ENCODE assay signal across 1 cellular context in the genomic region with DNA sequence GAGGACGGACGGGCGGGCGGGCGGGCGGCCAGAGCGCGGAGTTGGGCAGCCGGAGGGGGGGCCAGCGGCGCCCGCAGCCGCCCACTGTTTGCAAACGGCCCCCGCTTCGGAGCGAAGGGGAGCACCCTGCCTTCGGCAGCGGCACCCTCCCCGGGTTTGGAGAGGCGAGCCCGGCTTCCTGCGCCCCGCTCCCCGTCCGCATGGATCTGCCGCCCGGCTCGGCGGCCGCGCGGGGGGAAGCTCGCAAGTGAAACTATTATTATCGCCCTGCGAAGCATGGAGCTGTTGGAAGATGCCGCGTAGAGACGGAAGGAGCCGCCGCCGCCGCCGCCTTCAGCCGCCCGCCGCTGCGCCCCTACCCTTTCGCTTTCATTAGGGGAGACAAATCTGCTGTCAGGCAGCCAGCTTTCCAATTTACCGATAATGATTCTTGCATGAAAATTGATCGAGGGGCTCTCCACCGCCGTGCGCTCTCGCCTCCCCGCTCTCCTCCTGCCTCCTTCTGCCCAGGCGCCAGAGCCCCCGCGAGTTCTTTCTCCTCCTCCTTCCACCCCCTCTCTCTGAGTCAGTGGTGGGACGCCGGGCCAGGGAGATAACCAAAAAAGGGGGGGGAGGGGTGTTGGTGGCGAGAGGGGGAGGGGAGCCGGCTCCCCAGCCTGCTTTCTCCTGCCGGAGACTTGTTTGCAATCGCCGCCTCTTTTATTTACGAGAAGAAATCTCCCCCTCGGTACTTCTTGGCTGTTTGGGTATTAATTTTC.
TF ChIP-seq lines count a peak whose summit lies in the region.

No MANE protein-coding gene starts in this region.

TF ChIP-seq in HEK293, 187 proteins besides CTCF, POLR2A, EP300 and RAD21 (continued from another document and continues in another):
- TF ChIP-seq, protein P1, sequence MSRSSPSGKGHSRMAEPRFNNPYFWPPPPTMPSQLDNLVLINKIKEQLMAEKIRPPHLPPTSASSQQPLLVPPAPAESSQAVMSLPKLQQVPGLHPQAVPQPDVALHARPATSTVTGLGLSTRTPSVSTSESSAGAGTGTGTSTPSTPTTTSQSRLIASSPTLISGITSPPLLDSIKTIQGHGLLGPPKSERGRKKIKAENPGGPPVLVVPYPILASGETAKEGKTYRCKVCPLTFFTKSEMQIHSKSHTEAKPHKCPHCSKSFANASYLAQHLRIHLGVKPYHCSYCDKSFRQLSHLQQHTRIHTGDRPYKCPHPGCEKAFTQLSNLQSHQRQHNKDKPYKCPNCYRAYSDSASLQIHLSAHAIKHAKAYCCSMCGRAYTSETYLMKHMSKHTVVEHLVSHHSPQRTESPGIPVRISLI (tag by site-specific recombination; IDR thresholded peaks at IDR 0.05): no peak
- TF ChIP-seq ZNF624 (tag by site-specific recombination; IDR thresholded peaks at IDR 0.05) (no peak), OSR2 (tag by site-specific recombination; IDR thresholded peaks at IDR 0.05) (no peak), ZNF792 (tag by site-specific recombination; IDR thresholded peaks at IDR 0.05) (no peak), ZNF654 (tag by site-specific recombination; IDR thresholded peaks at IDR 0.05; ENCODE audit: low read depth) (no peak), OVOL3 (tag by site-specific recombination; IDR thresholded peaks at IDR 0.05) (no peak), ZBTB8A (tag by site-specific recombination; IDR thresholded peaks at IDR 0.05) (peak; percentile 57), ZFP69B (tag by site-specific recombination; IDR thresholded peaks at IDR 0.05) (0 out of 2 replicates have a peak, but pooled peaks have one; percentile 35), SCRT2 (tag by site-specific recombination; IDR thresholded peaks at IDR 0.05) (no peak), IKZF3 (tag by site-specific recombination; IDR thresholded peaks at IDR 0.05) (no peak), HOXD13 (CRISPR knock-in tag; IDR thresholded peaks at IDR 0.05; ENCODE audit: borderline replicate concordance) (no peak), ZNF155 (tag by site-specific recombination; IDR thresholded peaks at IDR 0.05) (no peak), TRIM28 (IDR thresholded peaks at IDR 0.05; ENCODE audit: borderline replicate concordance, low read length) (no peak), GLIS2 (tag by site-specific recombination; IDR thresholded peaks at IDR 0.05) (0 out of 2 replicates have a peak, but pooled peaks have one; percentile 44), ZNF48 (tag by site-specific recombination; IDR thresholded peaks at IDR 0.05) (no peak), GLI4 (tag by site-specific recombination; IDR thresholded peaks at IDR 0.05) (no peak), MZF1 (tag by site-specific recombination; IDR thresholded peaks at IDR 0.05; ENCODE audit: borderline replicate concordance) (0 out of 2 replicates have a peak, but pooled peaks have one; percentile 16), KLF8 (tag by site-specific recombination; IDR thresholded peaks at IDR 0.05) (no peak), HOXC10 (CRISPR knock-in tag; IDR thresholded peaks at IDR 0.05) (no peak), ZNF394 (tag by site-specific recombination; IDR thresholded peaks at IDR 0.05; ENCODE audit: borderline replicate concordance) (no peak), ZNF146 (tag by site-specific recombination; IDR thresholded peaks at IDR 0.05) (no peak), ZNF664 (tag by site-specific recombination; IDR thresholded peaks at IDR 0.05) (no peak), GLI2 (tag by site-specific recombination; IDR thresholded peaks at IDR 0.05; ENCODE audit: borderline replicate concordance, low read depth) (no peak), SP7 (tag by site-specific recombination; IDR thresholded peaks at IDR 0.05) (peak; percentile 43), ZNF16 (tag by site-specific recombination; IDR thresholded peaks at IDR 0.05; ENCODE audit: low read depth) (no peak), ZNF776 (tag by site-specific recombination; IDR thresholded peaks at IDR 0.05; ENCODE audit: borderline replicate concordance) (no peak), ZBTB20 (tag by site-specific recombination; IDR thresholded peaks at IDR 0.05) (no peak; the same call in 1 of the 2 replicates), ZNF404 (tag by site-specific recombination; IDR thresholded peaks at IDR 0.05) (no peak), ZNF747 (tag by site-specific recombination; IDR thresholded peaks at IDR 0.05) (no peak), ZNF133 (tag by site-specific recombination; IDR thresholded peaks at IDR 0.05) (no peak), ZNF791 (tag by site-specific recombination; IDR thresholded peaks at IDR 0.05) (no peak), EGR2 (tag by site-specific recombination; IDR thresholded peaks at IDR 0.05; ENCODE audit: low read depth) (peak; percentile 89)
- TF ChIP-seq, protein P2, sequence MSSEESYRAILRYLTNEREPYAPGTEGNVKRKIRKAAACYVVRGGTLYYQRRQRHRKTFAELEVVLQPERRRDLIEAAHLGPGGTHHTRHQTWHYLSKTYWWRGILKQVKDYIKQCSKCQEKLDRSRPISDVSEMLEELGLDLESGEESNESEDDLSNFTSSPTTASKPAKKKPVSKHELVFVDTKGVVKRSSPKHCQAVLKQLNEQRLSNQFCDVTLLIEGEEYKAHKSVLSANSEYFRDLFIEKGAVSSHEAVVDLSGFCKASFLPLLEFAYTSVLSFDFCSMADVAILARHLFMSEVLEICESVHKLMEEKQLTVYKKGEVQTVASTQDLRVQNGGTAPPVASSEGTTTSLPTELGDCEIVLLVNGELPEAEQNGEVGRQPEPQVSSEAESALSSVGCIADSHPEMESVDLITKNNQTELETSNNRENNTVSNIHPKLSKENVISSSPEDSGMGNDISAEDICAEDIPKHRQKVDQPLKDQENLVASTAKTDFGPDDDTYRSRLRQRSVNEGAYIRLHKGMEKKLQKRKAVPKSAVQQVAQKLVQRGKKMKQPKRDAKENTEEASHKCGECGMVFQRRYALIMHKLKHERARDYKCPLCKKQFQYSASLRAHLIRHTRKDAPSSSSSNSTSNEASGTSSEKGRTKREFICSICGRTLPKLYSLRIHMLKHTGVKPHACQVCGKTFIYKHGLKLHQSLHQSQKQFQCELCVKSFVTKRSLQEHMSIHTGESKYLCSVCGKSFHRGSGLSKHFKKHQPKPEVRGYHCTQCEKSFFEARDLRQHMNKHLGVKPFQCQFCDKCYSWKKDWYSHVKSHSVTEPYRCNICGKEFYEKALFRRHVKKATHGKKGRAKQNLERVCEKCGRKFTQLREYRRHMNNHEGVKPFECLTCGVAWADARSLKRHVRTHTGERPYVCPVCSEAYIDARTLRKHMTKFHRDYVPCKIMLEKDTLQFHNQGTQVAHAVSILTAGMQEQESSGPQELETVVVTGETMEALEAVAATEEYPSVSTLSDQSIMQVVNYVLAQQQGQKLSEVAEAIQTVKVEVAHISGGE (tag by site-specific recombination; conservative IDR thresholded peaks at IDR 0.05; ENCODE audit: low read depth): no peak; the same call in 1 of the 2 replicates
- TF ChIP-seq, protein P3, sequence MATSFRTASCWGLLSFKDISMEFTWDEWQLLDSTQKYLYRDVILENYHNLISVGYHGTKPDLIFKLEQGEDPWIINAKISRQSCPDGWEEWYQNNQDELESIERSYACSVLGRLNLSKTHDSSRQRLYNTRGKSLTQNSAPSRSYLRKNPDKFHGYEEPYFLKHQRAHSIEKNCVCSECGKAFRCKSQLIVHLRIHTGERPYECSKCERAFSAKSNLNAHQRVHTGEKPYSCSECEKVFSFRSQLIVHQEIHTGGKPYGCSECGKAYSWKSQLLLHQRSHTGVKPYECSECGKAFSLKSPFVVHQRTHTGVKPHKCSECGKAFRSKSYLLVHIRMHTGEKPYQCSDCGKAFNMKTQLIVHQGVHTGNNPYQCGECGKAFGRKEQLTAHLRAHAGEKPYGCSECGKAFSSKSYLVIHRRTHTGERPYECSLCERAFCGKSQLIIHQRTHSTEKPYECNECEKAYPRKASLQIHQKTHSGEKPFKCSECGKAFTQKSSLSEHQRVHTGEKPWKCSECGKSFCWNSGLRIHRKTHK (tag by site-specific recombination; IDR thresholded peaks at IDR 0.05): no peak
- TF ChIP-seq, protein P4, sequence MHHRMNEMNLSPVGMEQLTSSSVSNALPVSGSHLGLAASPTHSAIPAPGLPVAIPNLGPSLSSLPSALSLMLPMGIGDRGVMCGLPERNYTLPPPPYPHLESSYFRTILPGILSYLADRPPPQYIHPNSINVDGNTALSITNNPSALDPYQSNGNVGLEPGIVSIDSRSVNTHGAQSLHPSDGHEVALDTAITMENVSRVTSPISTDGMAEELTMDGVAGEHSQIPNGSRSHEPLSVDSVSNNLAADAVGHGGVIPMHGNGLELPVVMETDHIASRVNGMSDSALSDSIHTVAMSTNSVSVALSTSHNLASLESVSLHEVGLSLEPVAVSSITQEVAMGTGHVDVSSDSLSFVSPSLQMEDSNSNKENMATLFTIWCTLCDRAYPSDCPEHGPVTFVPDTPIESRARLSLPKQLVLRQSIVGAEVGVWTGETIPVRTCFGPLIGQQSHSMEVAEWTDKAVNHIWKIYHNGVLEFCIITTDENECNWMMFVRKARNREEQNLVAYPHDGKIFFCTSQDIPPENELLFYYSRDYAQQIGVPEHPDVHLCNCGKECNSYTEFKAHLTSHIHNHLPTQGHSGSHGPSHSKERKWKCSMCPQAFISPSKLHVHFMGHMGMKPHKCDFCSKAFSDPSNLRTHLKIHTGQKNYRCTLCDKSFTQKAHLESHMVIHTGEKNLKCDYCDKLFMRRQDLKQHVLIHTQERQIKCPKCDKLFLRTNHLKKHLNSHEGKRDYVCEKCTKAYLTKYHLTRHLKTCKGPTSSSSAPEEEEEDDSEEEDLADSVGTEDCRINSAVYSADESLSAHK (tag by site-specific recombination; IDR thresholded peaks at IDR 0.05): peak; percentile 96
- TF ChIP-seq, protein P5, sequence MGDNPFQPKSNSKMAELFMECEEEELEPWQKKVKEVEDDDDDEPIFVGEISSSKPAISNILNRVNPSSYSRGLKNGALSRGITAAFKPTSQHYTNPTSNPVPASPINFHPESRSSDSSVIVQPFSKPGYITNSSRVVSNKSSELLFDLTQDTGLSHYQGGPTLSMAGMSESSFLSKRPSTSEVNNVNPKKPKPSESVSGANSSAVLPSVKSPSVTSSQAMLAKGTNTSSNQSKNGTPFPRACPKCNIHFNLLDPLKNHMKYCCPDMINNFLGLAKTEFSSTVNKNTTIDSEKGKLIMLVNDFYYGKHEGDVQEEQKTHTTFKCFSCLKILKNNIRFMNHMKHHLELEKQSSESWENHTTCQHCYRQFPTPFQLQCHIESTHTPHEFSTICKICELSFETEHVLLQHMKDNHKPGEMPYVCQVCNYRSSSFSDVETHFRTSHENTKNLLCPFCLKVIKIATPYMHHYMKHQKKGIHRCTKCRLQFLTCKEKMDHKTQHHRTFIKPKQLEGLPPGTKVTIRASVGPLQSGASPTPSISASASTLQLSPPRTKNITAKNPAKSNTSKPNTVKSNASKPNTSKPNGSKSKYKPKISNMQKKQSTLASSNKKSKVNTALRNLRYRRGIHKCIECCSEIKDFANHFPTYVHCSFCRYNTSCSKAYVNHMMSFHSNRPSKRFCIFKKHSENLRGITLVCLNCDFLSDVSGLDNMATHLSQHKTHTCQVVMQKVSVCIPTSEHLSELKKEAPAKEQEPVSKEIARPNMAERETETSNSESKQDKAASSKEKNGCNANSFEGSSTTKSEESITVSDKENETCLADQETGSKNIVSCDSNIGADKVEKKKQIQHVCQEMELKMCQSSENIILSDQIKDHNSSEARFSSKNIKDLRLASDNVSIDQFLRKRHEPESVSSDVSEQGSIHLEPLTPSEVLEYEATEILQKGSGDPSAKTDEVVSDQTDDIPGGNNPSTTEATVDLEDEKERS (tag by site-specific recombination; IDR thresholded peaks at IDR 0.05): no peak
- TF ChIP-seq, protein P6, sequence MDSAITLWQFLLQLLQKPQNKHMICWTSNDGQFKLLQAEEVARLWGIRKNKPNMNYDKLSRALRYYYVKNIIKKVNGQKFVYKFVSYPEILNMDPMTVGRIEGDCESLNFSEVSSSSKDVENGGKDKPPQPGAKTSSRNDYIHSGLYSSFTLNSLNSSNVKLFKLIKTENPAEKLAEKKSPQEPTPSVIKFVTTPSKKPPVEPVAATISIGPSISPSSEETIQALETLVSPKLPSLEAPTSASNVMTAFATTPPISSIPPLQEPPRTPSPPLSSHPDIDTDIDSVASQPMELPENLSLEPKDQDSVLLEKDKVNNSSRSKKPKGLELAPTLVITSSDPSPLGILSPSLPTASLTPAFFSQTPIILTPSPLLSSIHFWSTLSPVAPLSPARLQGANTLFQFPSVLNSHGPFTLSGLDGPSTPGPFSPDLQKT (IDR thresholded peaks at IDR 0.05; ENCODE audit: borderline replicate concordance, low read depth, low read length): no peak
- TF ChIP-seq, protein P7, sequence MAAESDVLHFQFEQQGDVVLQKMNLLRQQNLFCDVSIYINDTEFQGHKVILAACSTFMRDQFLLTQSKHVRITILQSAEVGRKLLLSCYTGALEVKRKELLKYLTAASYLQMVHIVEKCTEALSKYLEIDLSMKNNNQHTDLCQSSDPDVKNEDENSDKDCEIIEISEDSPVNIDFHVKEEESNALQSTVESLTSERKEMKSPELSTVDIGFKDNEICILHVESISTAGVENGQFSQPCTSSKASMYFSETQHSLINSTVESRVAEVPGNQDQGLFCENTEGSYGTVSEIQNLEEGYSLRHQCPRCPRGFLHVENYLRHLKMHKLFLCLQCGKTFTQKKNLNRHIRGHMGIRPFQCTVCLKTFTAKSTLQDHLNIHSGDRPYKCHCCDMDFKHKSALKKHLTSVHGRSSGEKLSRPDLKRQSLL (tag by site-specific recombination; IDR thresholded peaks at IDR 0.05): peak; percentile 74; the same call in 1 of the 2 replicates
- TF ChIP-seq, protein P8, sequence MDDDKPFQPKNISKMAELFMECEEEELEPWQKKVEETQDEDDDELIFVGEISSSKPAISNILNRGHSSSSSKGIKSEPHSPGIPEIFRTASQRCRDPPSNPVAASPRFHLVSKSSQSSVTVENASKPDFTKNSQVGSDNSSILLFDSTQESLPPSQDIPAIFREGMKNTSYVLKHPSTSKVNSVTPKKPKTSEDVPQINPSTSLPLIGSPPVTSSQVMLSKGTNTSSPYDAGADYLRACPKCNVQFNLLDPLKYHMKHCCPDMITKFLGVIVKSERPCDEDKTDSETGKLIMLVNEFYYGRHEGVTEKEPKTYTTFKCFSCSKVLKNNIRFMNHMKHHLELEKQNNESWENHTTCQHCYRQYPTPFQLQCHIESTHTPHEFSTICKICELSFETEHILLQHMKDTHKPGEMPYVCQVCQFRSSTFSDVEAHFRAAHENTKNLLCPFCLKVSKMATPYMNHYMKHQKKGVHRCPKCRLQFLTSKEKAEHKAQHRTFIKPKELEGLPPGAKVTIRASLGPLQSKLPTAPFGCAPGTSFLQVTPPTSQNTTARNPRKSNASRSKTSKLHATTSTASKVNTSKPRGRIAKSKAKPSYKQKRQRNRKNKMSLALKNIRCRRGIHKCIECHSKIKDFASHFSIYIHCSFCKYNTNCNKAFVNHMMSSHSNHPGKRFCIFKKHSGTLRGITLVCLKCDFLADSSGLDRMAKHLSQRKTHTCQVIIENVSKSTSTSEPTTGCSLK (tag by site-specific recombination; IDR thresholded peaks at IDR 0.05): no peak
- TF ChIP-seq, protein P9, sequence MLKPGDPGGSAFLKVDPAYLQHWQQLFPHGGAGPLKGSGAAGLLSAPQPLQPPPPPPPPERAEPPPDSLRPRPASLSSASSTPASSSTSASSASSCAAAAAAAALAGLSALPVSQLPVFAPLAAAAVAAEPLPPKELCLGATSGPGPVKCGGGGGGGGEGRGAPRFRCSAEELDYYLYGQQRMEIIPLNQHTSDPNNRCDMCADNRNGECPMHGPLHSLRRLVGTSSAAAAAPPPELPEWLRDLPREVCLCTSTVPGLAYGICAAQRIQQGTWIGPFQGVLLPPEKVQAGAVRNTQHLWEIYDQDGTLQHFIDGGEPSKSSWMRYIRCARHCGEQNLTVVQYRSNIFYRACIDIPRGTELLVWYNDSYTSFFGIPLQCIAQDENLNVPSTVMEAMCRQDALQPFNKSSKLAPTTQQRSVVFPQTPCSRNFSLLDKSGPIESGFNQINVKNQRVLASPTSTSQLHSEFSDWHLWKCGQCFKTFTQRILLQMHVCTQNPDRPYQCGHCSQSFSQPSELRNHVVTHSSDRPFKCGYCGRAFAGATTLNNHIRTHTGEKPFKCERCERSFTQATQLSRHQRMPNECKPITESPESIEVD (tag by site-specific recombination; IDR thresholded peaks at IDR 0.05): no peak
